ENCODE assay signal across 8 cellular contexts in the genomic region with DNA sequence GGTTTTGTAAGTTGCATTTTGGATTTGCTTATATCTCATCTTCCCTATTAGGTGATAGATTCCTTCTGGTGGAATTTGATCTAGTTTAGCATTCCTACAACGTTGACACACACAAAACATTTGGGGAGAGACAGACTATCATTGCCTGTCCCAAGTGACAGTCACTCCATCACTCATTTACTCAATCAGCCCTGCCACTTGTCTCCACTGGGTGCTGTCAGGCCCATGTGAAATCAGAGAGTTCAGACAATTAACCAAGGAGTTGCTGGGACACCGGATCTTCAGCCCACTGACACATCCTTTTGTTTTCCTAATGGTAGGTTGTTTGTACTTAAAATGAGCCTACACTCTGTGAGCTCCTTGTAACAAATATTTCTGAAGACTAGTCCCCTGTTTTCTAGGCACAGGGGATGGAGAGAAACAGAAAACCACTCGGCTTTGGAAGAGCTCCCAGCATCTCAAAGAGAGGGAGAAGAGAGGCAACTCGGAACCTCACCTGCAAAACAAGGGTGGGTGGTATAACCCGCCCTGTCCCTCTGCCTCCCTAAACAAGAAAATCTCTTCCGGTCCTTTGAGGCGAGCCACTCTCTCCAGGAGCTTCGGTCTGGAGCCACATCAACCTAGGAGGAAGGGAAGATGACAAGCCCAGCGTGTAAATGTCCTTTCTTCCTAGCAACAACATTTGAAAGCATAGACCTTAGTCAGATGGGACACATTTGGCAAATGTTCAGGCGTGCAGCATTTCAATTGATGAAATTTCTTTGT.
DNase-seq lines count a peak whose midpoint lies in the region; ATAC-seq and TF ChIP-seq lines count a peak whose summit lies in the region.

No MANE protein-coding gene starts in this region.

- intact Hi-C loops in PC-3 (cut with micrococcal nuclease) (loop anchor here (10.0 kb wide), 1 partner anchor 680 kb away; no protein-coding TSS in a partner anchor), esophagus muscularis mucosa (cut with DNase I) (no loop called here), prostate gland (cut with DNase I) (no loop called here)

- H3K4me1 ChIP-seq in PC-3 (ENCODE audit: insufficient read depth, low read length) (peaks cover 6% of the 10 kb centered on the region; the same call in 1 of the 2 replicates), esophagus muscularis mucosa (peaks cover 14 to 18% (median 16%) of the 10 kb centered on the region in 4 donors), prostate gland (replicated peaks) (no peaks in the 10 kb centered on the region)

- TF ChIP-seq POLR2A in esophagus muscularis mucosa (IDR thresholded peaks at IDR 0.05; ENCODE audit: low read depth) (no peak), prostate gland (IDR thresholded peaks at IDR 0.05) (no peak)

- TF ChIP-seq CTCF in PC-3 (conservative IDR thresholded peaks at IDR 0.05; ENCODE audit: low read depth, low read length) (no peak), esophagus muscularis mucosa (IDR thresholded peaks at IDR 0.05) (no peak), prostate gland (IDR thresholded peaks at IDR 0.05) (no peak)

- no peaks in the 10 kb centered on the region for H3K9me2 ChIP-seq in PC-3 (replicated peaks; ENCODE audit: low read length)

- peak overlapping the region; percentile 85 for H3K4me2 ChIP-seq in PC-3 (ENCODE audit: low read length)

- peak overlapping the region; percentile 66 for H3K4me3 ChIP-seq in PC-3 (ENCODE audit: low read length)
- H3K4me3 ChIP-seq in esophagus muscularis mucosa, result peak overlapping the region; percentile 49 to 59 (median 52)
- peak overlapping the region; percentile 5 to 15 for H3K4me3 ChIP-seq in prostate gland

- H3K36me3 ChIP-seq in PC-3 (ENCODE audit: low read depth, low read length) (no peaks in the 10 kb centered on the region), esophagus muscularis mucosa (no peaks in the 10 kb centered on the region), prostate gland (no peaks in the 10 kb centered on the region)

- WGBS in esophagus muscularis mucosa, result 28% methylated on average over 9 of the region's 10 CpGs
- 28% methylated on average over 10 of the region's 10 CpGs for WGBS in prostate gland

- H3F3A ChIP-seq in PC-3 (ENCODE audit: low read length, unreplicated experiment), result no peaks in the 10 kb centered on the region

- no peaks in the 10 kb centered on the region for H3K79me2 ChIP-seq in PC-3 (ENCODE audit: low read length)

- H3K9ac ChIP-seq in PC-3 (ENCODE audit: low read length), result peak overlapping the region; percentile 28; the same call in 1 of the 2 replicates

- BruUV-seq in PC-3 (replicated peaks; lab: Mats Ljungman, UMichigan), result no TSS peak

- H4K20me1 ChIP-seq in PC-3 (ENCODE audit: low read length), result no peaks in the 10 kb centered on the region

- no peak for TF ChIP-seq EP300 in esophagus muscularis mucosa (IDR thresholded peaks at IDR 0.05)

- POLR2A ChIA-PET in PC-3 (lab: Charles Lee; ENCODE audit: unreplicated experiment), result no interaction called here

- CTCF ChIA-PET in PC-3 (lab: Charles Lee), result no interaction called here

- ATAC-seq in GM19395 (IDR thresholded peaks at IDR 0.05; ENCODE audit: unreplicated experiment) (peak; percentile 16), PC-3 (peak; percentile 61), HG03135 (IDR thresholded peaks at IDR 0.05; ENCODE audit: unreplicated experiment) (no peak), HG03460 (IDR thresholded peaks at IDR 0.05; ENCODE audit: unreplicated experiment) (no peak)

- H2AFZ ChIP-seq in PC-3 (ENCODE audit: low read length), result peak overlapping the region; percentile 88

- H3K27ac ChIP-seq in PC-3 (ENCODE audit: low read length), result no peak overlapping the region
- peak overlapping the region in 1 of 4 donors; percentile 4 for H3K27ac ChIP-seq in esophagus muscularis mucosa (replicated peaks in 1 of 4)
- H3K27ac ChIP-seq in prostate gland, result no peak overlapping the region

- no peak for DNase-seq in PC-3
- no peak for DNase-seq in esophagus muscularis mucosa (ENCODE audit: extremely low spot score)
- DNase-seq in prostate gland (ENCODE audit: low spot score), result no peak
- DNase-seq in HPDE6-E6E7 (ENCODE audit: extremely low spot score), result no peak
- no peak for DNase-seq in GF-D8 (lab: John Stamatoyannopoulos, UW)

- H3K9me3 ChIP-seq in PC-3 (ENCODE audit: low read length), result no peaks in the 10 kb centered on the region
- no peaks in the 10 kb centered on the region for H3K9me3 ChIP-seq in esophagus muscularis mucosa
- no peaks in the 10 kb centered on the region for H3K9me3 ChIP-seq in prostate gland

- no peaks in the 10 kb centered on the region for H3K27me3 ChIP-seq in PC-3 (ENCODE audit: low read length)
- no peaks in the 10 kb centered on the region for H3K27me3 ChIP-seq in esophagus muscularis mucosa
- no peaks in the 10 kb centered on the region for H3K27me3 ChIP-seq in prostate gland (replicated peaks; ENCODE audit: insufficient read depth)

Comparison
In these comparisons a context has a peak if more than half of its experiments do, and no peak if none do; other contexts are left out.
1. ATAC-seq: peak in GM19395 (single experiment) and PC-3 (single experiment); none in HG03135 (single experiment) and HG03460 (single experiment).
2. H3K4me3 ChIP-seq: peak in every context shown above with its lines; median percentile 66 in PC-3; 52 in esophagus muscularis mucosa; 10 in prostate gland.